Comparison of ENCODE assay signal across 9 cellular contexts in genomic region chr7:153381275-153382119, GRCh38.
DNase-seq lines count a peak whose midpoint lies in the region; ATAC-seq, FAIRE-seq and TF ChIP-seq lines count a peak whose summit lies in the region.
"Had no signal": no experiment of that assay in that cellular context is flagged by ENCODE, and none has a peak within 500 bp of the region (broad histone marks: within the 10 kb centered on the region; RNA-seq: fewer than 3 reads in every experiment).

No MANE protein-coding gene starts in this region.

- H3K36me3 ChIP-seq in HUES6 (ENCODE audit: control insufficient read depth, insufficient read depth, low read length) (no peaks in the 10 kb centered on the region), WERI-Rb-1 (no peaks in the 10 kb centered on the region), iPS-18a (ENCODE audit: control insufficient read depth, low read depth, low read length) (no peaks in the 10 kb centered on the region), suprapubic skin (no peaks in the 10 kb centered on the region)

- H3K9ac ChIP-seq in HUES6 (ENCODE audit: low read length) (peak overlapping the region; percentile 3), iPS-18a (ENCODE audit: low read length) (no peak overlapping the region)

- 26% methylated on average over 15 of the region's 15 CpGs for WGBS in suprapubic skin
- 23 to 27% methylated on average over 15 of the region's 15 CpGs for WGBS in lower leg skin, 2 donors

- peak; percentile 72 for FAIRE-seq in GM12891 (lab: Jason Lieb, UNC)
- FAIRE-seq: colon had no signal

- H3K9me3 ChIP-seq in HUES6 (ENCODE audit: control insufficient read depth, insufficient read depth, low read depth, low read length) (0 out of 2 replicates have a peak, but pooled peaks cover 2% of the 10 kb centered on the region), WERI-Rb-1 (ENCODE audit: severe bottlenecking) (no peaks in the 10 kb centered on the region), iPS-18a (ENCODE audit: control insufficient read depth, low read depth, low read length) (no peaks in the 10 kb centered on the region), suprapubic skin (no peaks in the 10 kb centered on the region)

- H3K27me3 ChIP-seq in HUES6 (ENCODE audit: control insufficient read depth, insufficient read depth, low read length) (no peaks in the 10 kb centered on the region), WERI-Rb-1 (ENCODE audit: insufficient read depth, low read depth, severe bottlenecking) (peaks cover 98% of the 10 kb centered on the region), iPS-18a (ENCODE audit: control insufficient read depth, insufficient read depth, low read length) (no peaks in the 10 kb centered on the region), suprapubic skin (no peaks in the 10 kb centered on the region)

- peak; percentile 52 for DNase-seq in ACHN
- peak; percentile 37 for DNase-seq in GM12891 (ENCODE audit: insufficient read length, low spot score)
- peak; percentile 20 for DNase-seq in WERI-Rb-1
- DNase-seq in suprapubic skin (ENCODE audit: low spot score in 2 of 2), result no peak
- DNase-seq in lower leg skin (ENCODE audit: low spot score in 2 of 2), result no peak

- H3K4me1 ChIP-seq in HUES6 (ENCODE audit: control insufficient read depth, insufficient read depth, low read length) (no peaks in the 10 kb centered on the region), iPS-18a (ENCODE audit: control insufficient read depth, low read depth, low read length) (no peaks in the 10 kb centered on the region), suprapubic skin (peaks cover 18% of the 10 kb centered on the region)

- no peak for ATAC-seq in GM19328 (IDR thresholded peaks at IDR 0.05; ENCODE audit: unreplicated experiment)

- H3K27ac ChIP-seq in HUES6 (ENCODE audit: low read depth, low read length) (no peak overlapping the region), WERI-Rb-1 (no peak overlapping the region), iPS-18a (ENCODE audit: low read length) (no peak overlapping the region), suprapubic skin (no peak overlapping the region)

- TF ChIP-seq POLR2A in GM12891 (IDR thresholded peaks at IDR 0.05; ENCODE audit: low read depth, low read length) (no peak), suprapubic skin (IDR thresholded peaks at IDR 0.05) (no peak), lower leg skin (IDR thresholded peaks at IDR 0.05) (no peak)

- H3K4me3 ChIP-seq in HUES6 (ENCODE audit: low read depth, low read length), result peak overlapping the region; percentile 42
- no peak overlapping the region for H3K4me3 ChIP-seq in WERI-Rb-1 (ENCODE audit: low read depth, low read length)
- H3K4me3 ChIP-seq in iPS-18a (ENCODE audit: low read length), result peak overlapping the region; percentile 46
- no peak overlapping the region for H3K4me3 ChIP-seq in suprapubic skin
- H3K4me3 ChIP-seq in lower leg skin (ENCODE audit: low read depth, poor library complexity, severe bottlenecking), result no peak overlapping the region

- intact Hi-C loops in lower leg skin (cut with DNase I; ENCODE audit: low total_unique reads), result no loop called here

- TF ChIP-seq CTCF in WERI-Rb-1 (IDR thresholded peaks at IDR 0.05; ENCODE audit: low read depth, low read length) (peak; percentile 84), suprapubic skin (IDR thresholded peaks at IDR 0.05) (peak; percentile 59 to 77), lower leg skin (IDR thresholded peaks at IDR 0.05) (peak in 1 of 3 donors; percentile 47)

- TF ChIP-seq EP300 in suprapubic skin (IDR thresholded peaks at IDR 0.05), result no peak

- in situ Hi-C loops in ACHN (cut with HindIII; ENCODE audit: low pct_ligation_motif_present, low pct_unique_long_range_greater_than_20kb, low sequenced_read_pairs), result no loop called here

TF ChIP-seq in GM12891, 5 proteins besides CTCF, POLR2A, EP300 and RAD21:
- TF ChIP-seq POU2F2 (IDR thresholded peaks at IDR 0.05; ENCODE audit: low read depth, low read length) (no peak), PAX5 (IDR thresholded peaks at IDR 0.05; ENCODE audit: insufficient read depth, low read length, severe bottlenecking) (no peak), POLR2AphosphoS5 (IDR thresholded peaks at IDR 0.05; ENCODE audit: low read depth, low read length) (no peak), SPI1 (IDR thresholded peaks at IDR 0.05; ENCODE audit: low read depth, low read length) (no peak), TAF1 (IDR thresholded peaks at IDR 0.05; ENCODE audit: low read depth, low read length) (no peak)

Comparison
In these comparisons a context has a peak if more than half of its experiments do, and no peak if none do; other contexts are left out.
1. DNase-seq: peak in ACHN (single experiment), GM12891 (single experiment) and WERI-Rb-1 (single experiment); none in suprapubic skin (0 of 2) and lower leg skin (0 of 2).
2. H3K4me3 ChIP-seq: peak in HUES6 (single experiment) and iPS-18a (single experiment); none in WERI-Rb-1 (single experiment), suprapubic skin (single experiment) and lower leg skin (single experiment).